Comparison of ENCODE assay signal across 2 cellular contexts in the genomic region with DNA sequence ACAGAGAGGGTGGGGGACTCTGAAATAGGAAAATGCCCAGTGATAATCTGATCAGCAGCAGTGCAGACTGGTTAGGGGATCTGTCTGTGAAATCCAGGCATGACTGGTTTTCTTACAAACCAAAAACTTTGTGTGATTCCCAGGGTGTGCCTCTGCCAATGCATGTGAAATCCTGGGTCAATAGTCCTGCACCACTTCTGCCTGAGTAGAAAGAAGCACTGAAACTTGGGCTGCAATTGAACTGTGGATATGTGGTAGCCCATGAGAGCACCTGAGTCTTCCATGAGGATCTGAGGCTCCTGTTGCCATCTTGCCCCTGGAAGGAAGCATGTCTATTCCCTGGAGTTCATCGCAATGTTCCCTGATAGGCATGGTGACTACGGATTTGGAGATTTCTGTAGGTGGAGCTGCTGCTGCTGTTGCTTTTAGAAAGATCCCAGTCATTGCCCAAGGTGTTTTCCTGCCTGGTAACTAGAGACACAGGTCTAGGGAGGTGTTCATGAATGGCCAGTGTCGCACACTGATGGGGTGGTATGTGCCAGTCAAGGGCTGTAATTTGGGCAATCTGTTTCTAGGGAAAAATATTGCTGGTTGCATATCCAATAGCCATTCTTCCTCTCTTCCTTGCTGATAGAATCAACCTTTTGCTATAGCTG.
TF ChIP-seq lines count a peak whose summit lies in the region.

No MANE protein-coding gene starts in this region.

TF ChIP-seq in H1, 55 proteins besides CTCF, POLR2A, EP300 and RAD21 (continued from another document and continues in another):
- TF ChIP-seq CEBPB (IDR thresholded peaks at IDR 0.05; ENCODE audit: low read depth, low read length) (no peak), JUN (IDR thresholded peaks at IDR 0.05; ENCODE audit: low read depth, low read length) (no peak), HDAC6 (IDR thresholded peaks at IDR 0.05; ENCODE audit: low read depth, low read length) (no peak), TCF12 (IDR thresholded peaks at IDR 0.05; ENCODE audit: low read depth, low read length) (no peak), TBP (IDR thresholded peaks at IDR 0.05; ENCODE audit: low read depth, low read length) (no peak), NRF1 (IDR thresholded peaks at IDR 0.05; ENCODE audit: low read depth, low read length) (no peak), GABPA (IDR thresholded peaks at IDR 0.05; ENCODE audit: borderline replicate concordance, insufficient read depth, low read length) (no peak), SIRT6 (IDR thresholded peaks at IDR 0.05; ENCODE audit: low read length) (no peak)
- TF ChIP-seq, protein P1, sequence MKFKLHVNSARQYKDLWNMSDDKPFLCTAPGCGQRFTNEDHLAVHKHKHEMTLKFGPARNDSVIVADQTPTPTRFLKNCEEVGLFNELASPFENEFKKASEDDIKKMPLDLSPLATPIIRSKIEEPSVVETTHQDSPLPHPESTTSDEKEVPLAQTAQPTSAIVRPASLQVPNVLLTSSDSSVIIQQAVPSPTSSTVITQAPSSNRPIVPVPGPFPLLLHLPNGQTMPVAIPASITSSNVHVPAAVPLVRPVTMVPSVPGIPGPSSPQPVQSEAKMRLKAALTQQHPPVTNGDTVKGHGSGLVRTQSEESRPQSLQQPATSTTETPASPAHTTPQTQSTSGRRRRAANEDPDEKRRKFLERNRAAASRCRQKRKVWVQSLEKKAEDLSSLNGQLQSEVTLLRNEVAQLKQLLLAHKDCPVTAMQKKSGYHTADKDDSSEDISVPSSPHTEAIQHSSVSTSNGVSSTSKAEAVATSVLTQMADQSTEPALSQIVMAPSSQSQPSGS (IDR thresholded peaks at IDR 0.05; ENCODE audit: low read length), result no peak
- TF ChIP-seq, protein P2, sequence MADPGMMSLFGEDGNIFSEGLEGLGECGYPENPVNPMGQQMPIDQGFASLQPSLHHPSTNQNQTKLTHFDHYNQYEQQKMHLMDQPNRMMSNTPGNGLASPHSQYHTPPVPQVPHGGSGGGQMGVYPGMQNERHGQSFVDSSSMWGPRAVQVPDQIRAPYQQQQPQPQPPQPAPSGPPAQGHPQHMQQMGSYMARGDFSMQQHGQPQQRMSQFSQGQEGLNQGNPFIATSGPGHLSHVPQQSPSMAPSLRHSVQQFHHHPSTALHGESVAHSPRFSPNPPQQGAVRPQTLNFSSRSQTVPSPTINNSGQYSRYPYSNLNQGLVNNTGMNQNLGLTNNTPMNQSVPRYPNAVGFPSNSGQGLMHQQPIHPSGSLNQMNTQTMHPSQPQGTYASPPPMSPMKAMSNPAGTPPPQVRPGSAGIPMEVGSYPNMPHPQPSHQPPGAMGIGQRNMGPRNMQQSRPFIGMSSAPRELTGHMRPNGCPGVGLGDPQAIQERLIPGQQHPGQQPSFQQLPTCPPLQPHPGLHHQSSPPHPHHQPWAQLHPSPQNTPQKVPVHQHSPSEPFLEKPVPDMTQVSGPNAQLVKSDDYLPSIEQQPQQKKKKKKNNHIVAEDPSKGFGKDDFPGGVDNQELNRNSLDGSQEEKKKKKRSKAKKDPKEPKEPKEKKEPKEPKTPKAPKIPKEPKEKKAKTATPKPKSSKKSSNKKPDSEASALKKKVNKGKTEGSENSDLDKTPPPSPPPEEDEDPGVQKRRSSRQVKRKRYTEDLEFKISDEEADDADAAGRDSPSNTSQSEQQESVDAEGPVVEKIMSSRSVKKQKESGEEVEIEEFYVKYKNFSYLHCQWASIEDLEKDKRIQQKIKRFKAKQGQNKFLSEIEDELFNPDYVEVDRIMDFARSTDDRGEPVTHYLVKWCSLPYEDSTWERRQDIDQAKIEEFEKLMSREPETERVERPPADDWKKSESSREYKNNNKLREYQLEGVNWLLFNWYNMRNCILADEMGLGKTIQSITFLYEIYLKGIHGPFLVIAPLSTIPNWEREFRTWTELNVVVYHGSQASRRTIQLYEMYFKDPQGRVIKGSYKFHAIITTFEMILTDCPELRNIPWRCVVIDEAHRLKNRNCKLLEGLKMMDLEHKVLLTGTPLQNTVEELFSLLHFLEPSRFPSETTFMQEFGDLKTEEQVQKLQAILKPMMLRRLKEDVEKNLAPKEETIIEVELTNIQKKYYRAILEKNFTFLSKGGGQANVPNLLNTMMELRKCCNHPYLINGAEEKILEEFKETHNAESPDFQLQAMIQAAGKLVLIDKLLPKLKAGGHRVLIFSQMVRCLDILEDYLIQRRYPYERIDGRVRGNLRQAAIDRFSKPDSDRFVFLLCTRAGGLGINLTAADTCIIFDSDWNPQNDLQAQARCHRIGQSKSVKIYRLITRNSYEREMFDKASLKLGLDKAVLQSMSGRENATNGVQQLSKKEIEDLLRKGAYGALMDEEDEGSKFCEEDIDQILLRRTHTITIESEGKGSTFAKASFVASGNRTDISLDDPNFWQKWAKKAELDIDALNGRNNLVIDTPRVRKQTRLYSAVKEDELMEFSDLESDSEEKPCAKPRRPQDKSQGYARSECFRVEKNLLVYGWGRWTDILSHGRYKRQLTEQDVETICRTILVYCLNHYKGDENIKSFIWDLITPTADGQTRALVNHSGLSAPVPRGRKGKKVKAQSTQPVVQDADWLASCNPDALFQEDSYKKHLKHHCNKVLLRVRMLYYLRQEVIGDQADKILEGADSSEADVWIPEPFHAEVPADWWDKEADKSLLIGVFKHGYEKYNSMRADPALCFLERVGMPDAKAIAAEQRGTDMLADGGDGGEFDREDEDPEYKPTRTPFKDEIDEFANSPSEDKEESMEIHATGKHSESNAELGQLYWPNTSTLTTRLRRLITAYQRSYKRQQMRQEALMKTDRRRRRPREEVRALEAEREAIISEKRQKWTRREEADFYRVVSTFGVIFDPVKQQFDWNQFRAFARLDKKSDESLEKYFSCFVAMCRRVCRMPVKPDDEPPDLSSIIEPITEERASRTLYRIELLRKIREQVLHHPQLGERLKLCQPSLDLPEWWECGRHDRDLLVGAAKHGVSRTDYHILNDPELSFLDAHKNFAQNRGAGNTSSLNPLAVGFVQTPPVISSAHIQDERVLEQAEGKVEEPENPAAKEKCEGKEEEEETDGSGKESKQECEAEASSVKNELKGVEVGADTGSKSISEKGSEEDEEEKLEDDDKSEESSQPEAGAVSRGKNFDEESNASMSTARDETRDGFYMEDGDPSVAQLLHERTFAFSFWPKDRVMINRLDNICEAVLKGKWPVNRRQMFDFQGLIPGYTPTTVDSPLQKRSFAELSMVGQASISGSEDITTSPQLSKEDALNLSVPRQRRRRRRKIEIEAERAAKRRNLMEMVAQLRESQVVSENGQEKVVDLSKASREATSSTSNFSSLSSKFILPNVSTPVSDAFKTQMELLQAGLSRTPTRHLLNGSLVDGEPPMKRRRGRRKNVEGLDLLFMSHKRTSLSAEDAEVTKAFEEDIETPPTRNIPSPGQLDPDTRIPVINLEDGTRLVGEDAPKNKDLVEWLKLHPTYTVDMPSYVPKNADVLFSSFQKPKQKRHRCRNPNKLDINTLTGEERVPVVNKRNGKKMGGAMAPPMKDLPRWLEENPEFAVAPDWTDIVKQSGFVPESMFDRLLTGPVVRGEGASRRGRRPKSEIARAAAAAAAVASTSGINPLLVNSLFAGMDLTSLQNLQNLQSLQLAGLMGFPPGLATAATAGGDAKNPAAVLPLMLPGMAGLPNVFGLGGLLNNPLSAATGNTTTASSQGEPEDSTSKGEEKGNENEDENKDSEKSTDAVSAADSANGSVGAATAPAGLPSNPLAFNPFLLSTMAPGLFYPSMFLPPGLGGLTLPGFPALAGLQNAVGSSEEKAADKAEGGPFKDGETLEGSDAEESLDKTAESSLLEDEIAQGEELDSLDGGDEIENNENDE (IDR thresholded peaks at IDR 0.05; ENCODE audit: insufficient replicate concordance, low read length), result no peak
- TF ChIP-seq, protein P3, sequence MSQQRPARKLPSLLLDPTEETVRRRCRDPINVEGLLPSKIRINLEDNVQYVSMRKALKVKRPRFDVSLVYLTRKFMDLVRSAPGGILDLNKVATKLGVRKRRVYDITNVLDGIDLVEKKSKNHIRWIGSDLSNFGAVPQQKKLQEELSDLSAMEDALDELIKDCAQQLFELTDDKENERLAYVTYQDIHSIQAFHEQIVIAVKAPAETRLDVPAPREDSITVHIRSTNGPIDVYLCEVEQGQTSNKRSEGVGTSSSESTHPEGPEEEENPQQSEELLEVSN (IDR thresholded peaks at IDR 0.05), result no peak

TF ChIP-seq in WTC11, 78 proteins besides CTCF, POLR2A, EP300 and RAD21 (continued from another document):
- TF ChIP-seq, protein P4, sequence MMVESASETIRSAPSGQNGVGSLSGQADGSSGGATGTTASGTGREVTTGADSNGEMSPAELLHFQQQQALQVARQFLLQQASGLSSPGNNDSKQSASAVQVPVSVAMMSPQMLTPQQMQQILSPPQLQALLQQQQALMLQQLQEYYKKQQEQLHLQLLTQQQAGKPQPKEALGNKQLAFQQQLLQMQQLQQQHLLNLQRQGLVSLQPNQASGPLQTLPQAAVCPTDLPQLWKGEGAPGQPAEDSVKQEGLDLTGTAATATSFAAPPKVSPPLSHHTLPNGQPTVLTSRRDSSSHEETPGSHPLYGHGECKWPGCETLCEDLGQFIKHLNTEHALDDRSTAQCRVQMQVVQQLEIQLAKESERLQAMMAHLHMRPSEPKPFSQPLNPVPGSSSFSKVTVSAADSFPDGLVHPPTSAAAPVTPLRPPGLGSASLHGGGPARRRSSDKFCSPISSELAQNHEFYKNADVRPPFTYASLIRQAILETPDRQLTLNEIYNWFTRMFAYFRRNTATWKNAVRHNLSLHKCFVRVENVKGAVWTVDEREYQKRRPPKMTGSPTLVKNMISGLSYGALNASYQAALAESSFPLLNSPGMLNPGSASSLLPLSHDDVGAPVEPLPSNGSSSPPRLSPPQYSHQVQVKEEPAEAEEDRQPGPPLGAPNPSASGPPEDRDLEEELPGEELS (CRISPR knock-in tag; IDR thresholded peaks at IDR 0.05), result no peak
- TF ChIP-seq NFATC4 (CRISPR knock-in tag; IDR thresholded peaks at IDR 0.05) (no peak), FOXK1 (CRISPR knock-in tag; IDR thresholded peaks at IDR 0.05) (no peak), ZNF121 (CRISPR knock-in tag; IDR thresholded peaks at IDR 0.05) (no peak), ETV6 (CRISPR knock-in tag; IDR thresholded peaks at IDR 0.05) (no peak), KAT7 (CRISPR knock-in tag; IDR thresholded peaks at IDR 0.05; ENCODE audit: borderline replicate concordance) (no peak)
- TF ChIP-seq, protein P5, sequence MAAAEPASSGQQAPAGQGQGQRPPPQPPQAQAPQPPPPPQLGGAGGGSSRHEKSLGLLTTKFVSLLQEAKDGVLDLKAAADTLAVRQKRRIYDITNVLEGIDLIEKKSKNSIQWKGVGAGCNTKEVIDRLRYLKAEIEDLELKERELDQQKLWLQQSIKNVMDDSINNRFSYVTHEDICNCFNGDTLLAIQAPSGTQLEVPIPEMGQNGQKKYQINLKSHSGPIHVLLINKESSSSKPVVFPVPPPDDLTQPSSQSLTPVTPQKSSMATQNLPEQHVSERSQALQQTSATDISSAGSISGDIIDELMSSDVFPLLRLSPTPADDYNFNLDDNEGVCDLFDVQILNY (CRISPR knock-in tag; IDR thresholded peaks at IDR 0.05), result no peak
- TF ChIP-seq, protein P6, sequence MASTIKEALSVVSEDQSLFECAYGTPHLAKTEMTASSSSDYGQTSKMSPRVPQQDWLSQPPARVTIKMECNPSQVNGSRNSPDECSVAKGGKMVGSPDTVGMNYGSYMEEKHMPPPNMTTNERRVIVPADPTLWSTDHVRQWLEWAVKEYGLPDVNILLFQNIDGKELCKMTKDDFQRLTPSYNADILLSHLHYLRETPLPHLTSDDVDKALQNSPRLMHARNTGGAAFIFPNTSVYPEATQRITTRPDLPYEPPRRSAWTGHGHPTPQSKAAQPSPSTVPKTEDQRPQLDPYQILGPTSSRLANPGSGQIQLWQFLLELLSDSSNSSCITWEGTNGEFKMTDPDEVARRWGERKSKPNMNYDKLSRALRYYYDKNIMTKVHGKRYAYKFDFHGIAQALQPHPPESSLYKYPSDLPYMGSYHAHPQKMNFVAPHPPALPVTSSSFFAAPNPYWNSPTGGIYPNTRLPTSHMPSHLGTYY (CRISPR knock-in tag; IDR thresholded peaks at IDR 0.05), result no peak
- TF ChIP-seq, protein P7, sequence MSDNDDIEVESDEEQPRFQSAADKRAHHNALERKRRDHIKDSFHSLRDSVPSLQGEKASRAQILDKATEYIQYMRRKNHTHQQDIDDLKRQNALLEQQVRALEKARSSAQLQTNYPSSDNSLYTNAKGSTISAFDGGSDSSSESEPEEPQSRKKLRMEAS (CRISPR knock-in tag; IDR thresholded peaks at IDR 0.05), result no peak
TF ChIP-seq in WTC11: peak in this region for 0.
